Comparison of ENCODE assay signal across 8 cellular contexts in genomic region chr4:17780461-17781071, GRCh38. TPM values are rescaled to one million over a fixed set of nuclear protein-coding genes. Genes with fewer than 3 reads are reported as not detected.
DNase-seq lines count a peak whose midpoint lies in the region; ATAC-seq and TF ChIP-seq lines count a peak whose summit lies in the region.

No MANE protein-coding gene starts in this region.

- no peak overlapping the region for H3K27ac Mint-ChIP-seq in immature natural killer cell
- no peak overlapping the region for H3K27ac Mint-ChIP-seq in stimulated activated naive CD8-positive, alpha-beta T cell treated with anti-CD3 and anti-CD28 coated beads, Interleukin-15, amount 100 ng/mL, for 72 hours
- no peak overlapping the region for H3K27ac Mint-ChIP-seq in stimulated activated effector memory CD8-positive, alpha-beta T cell treated with anti-CD3 and anti-CD28 coated beads, Interleukin-12 subunit alpha, Interleukin-12 subunit beta, amount 100 ng/mL, for 72 hours

- H3K27me3 Mint-ChIP-seq in immature natural killer cell (ENCODE audit: low read depth in 3 of 3) = peaks cover 8 to 21% (median 10%) of the 10 kb centered on the region in 3 donors
- H3K27me3 Mint-ChIP-seq in stimulated activated naive CD8-positive, alpha-beta T cell treated with anti-CD3 and anti-CD28 coated beads, Interleukin-15, amount 100 ng/mL, for 72 hours = peaks cover 49% of the 10 kb centered on the region

- DNase-seq in DMS79 treated with DMSO at 0.1 percent for 48 hours (lab: John Stamatoyannopoulos, UW) (peak; percentile 10), DMS79 (lab: John Stamatoyannopoulos, UW) (no peak), immature natural killer cell (no peak), omental fat pad (ENCODE audit: low spot score) (no peak)
- no peak for DNase-seq in stimulated activated naive CD8-positive, alpha-beta T cell treated with anti-CD3 and anti-CD28 coated beads, Interleukin-15, amount 100 ng/mL, for 72 hours
- no peak for DNase-seq in stimulated activated effector memory CD8-positive, alpha-beta T cell treated with anti-CD3 and anti-CD28 coated beads, Interleukin-12 subunit alpha, Interleukin-12 subunit beta, amount 100 ng/mL, for 72 hours (ENCODE audit: low spot score in 2 of 2)
- DNase-seq in stimulated activated CD4-positive, alpha-beta T cell treated with anti-CD3 and anti-CD28 coated beads, Interleukin-2, amount 100 ng/mL, for 24 hours = no peak

- ATAC-seq in stimulated activated naive CD8-positive, alpha-beta T cell treated with anti-CD3 and anti-CD28 coated beads, Interleukin-15, amount 100 ng/mL, for 72 hours = no peak
- no peak for ATAC-seq in omental fat pad (ENCODE audit: low FRiP score)
- ATAC-seq in stimulated activated effector memory CD8-positive, alpha-beta T cell treated with anti-CD3 and anti-CD28 coated beads, Interleukin-12 subunit alpha, Interleukin-12 subunit beta, amount 100 ng/mL, for 72 hours = no peak

- peaks cover 11 to 13% of the 10 kb centered on the region in 2 donors for H3K4me1 Mint-ChIP-seq in immature natural killer cell
- peaks cover 22% of the 10 kb centered on the region for H3K4me1 Mint-ChIP-seq in stimulated activated naive CD8-positive, alpha-beta T cell treated with anti-CD3 and anti-CD28 coated beads, Interleukin-15, amount 100 ng/mL, for 72 hours
- peaks cover 10% of the 10 kb centered on the region for H3K4me1 Mint-ChIP-seq in stimulated activated effector memory CD8-positive, alpha-beta T cell treated with anti-CD3 and anti-CD28 coated beads, Interleukin-12 subunit alpha, Interleukin-12 subunit beta, amount 100 ng/mL, for 72 hours

- H3K4me3 Mint-ChIP-seq in immature natural killer cell = peak overlapping the region in 4 of 5 donors; percentile 7 to 38 (median 25)
- H3K4me3 Mint-ChIP-seq in stimulated activated naive CD8-positive, alpha-beta T cell treated with anti-CD3 and anti-CD28 coated beads, Interleukin-15, amount 100 ng/mL, for 72 hours = peak overlapping the region; percentile 14 to 82
- no peak overlapping the region for H3K4me3 Mint-ChIP-seq in stimulated activated effector memory CD8-positive, alpha-beta T cell treated with anti-CD3 and anti-CD28 coated beads, Interleukin-12 subunit alpha, Interleukin-12 subunit beta, amount 100 ng/mL, for 72 hours

- TF ChIP-seq CTCF in WI38 (IDR thresholded peaks at IDR 0.05; ENCODE audit: low read depth, low read length) (no peak), omental fat pad (IDR thresholded peaks at IDR 0.05) (no peak)

- peaks cover 0 to 6% (median 0%) of the 10 kb centered on the region in 3 donors for H3K36me3 Mint-ChIP-seq in immature natural killer cell
- no peaks in the 10 kb centered on the region for H3K36me3 Mint-ChIP-seq in stimulated activated effector memory CD8-positive, alpha-beta T cell treated with anti-CD3 and anti-CD28 coated beads, Interleukin-12 subunit alpha, Interleukin-12 subunit beta, amount 100 ng/mL, for 72 hours

- no peaks in the 10 kb centered on the region for H3K9me3 Mint-ChIP-seq in immature natural killer cell
- no peaks in the 10 kb centered on the region for H3K9me3 Mint-ChIP-seq in stimulated activated naive CD8-positive, alpha-beta T cell treated with anti-CD3 and anti-CD28 coated beads, Interleukin-15, amount 100 ng/mL, for 72 hours
- no peaks in the 10 kb centered on the region for H3K9me3 Mint-ChIP-seq in stimulated activated effector memory CD8-positive, alpha-beta T cell treated with anti-CD3 and anti-CD28 coated beads, Interleukin-12 subunit alpha, Interleukin-12 subunit beta, amount 100 ng/mL, for 72 hours

- peak overlapping the region; percentile 47 for H3K4me3 ChIP-seq in WI38 (ENCODE audit: low read depth, low read length)

RNA-seq across cellular contexts. Expression of gene FAM184B, which starts 0.9 kb away (rescaled TPM):
- polyA plus RNA-seq in immature natural killer cell = not detected
- not detected for total RNA-seq in omental fat pad

RNA-seq across cellular contexts. Expression of gene DCAF16, which starts 30.0 kb away (rescaled TPM):
- polyA plus RNA-seq in immature natural killer cell = 10 to 100 TPM in 2 of 3 donors, 1 to 10 TPM in 1; 7.8 to 18.5 (median 11.8) TPM
- total RNA-seq in omental fat pad = 10 to 100 TPM; 19.0 to 26.5 (median 24.7) TPM

RNA-seq across cellular contexts. Expression of gene NCAPG, which starts 30.2 kb away (rescaled TPM):
- 1 to 10 TPM in 1 of 3 donors, under 1 TPM in 1, not detected in 1; 0.54 to 1.5 TPM for polyA plus RNA-seq in immature natural killer cell
- 1 to 10 TPM in 1 of 4 donors, under 1 TPM in 2, not detected in 1; 0.32 to 2.3 (median 0.46) TPM for total RNA-seq in omental fat pad
